33 cellular contexts compared by ENCODE assay signal in the genomic region with DNA sequence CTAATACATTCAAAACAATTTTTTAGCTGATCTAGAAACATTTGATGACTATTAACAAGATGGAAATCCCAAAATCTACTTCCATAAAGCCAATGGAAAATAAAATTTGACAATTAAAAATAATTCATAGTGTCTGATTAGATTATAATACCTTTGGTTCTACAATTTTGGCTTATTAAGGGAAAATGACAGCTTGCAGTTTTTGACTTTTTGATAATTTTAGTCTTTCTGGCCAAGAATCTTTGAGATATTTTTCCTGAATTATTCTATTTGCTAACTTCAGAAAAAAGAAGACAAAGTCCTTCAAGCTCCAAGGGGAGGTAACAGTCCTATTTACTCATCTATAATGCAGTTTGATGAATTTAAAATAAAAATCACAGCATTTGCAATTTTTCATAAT.
"Had no signal": no experiment of that assay in that cellular context is flagged by ENCODE, and none has a peak within 500 bp of the region (broad histone marks: within the 10 kb centered on the region; RNA-seq: fewer than 3 reads in every experiment).

No MANE protein-coding gene starts in this region.

- H3K27ac ChIP-seq: adrenal gland, breast epithelium, cardiac muscle cell, colonic mucosa, epithelial cell of prostate had no signal

- H3K4me3 Mint-ChIP-seq: activated CD4-positive, alpha-beta memory T cell treated with anti-CD3 and anti-CD28 coated beads, Interleukin-2, amount 10 ng/mL, durations not matched to agents 7 days and 5 days; activated CD4-positive, alpha-beta T cell treated with anti-CD3 and anti-CD28 coated beads for 36 hours; activated CD4-positive, alpha-beta T cell treated with anti-CD3 and anti-CD28 coated beads, Interleukin-2, amount 10 ng/mL, durations not matched to agents 24 days and 14 days; activated naive CD8-positive, alpha-beta T cell treated with anti-CD3 and anti-CD28 coated beads for 36 hours; activated naive CD8-positive, alpha-beta T cell treated with anti-CD3 and anti-CD28 coated beads, Interleukin-2, amount 50 U/mL, for 24 hours; activated T-cell treated with anti-CD3 and anti-CD28 coated beads, Interleukin-2, amount 50 U/mL, for 24 hours; activated T-cell treated with anti-CD3 and anti-CD28 coated beads, Interleukin-2, amount 50 U/mL, for 72 hours; brain had no signal

- H3K4me1 Mint-ChIP-seq: activated CD4-positive, alpha-beta memory T cell treated with anti-CD3 and anti-CD28 coated beads, Interleukin-2, amount 10 ng/mL, durations not matched to agents 7 days and 5 days; activated naive CD8-positive, alpha-beta T cell treated with anti-CD3 and anti-CD28 coated beads for 36 hours; activated naive CD8-positive, alpha-beta T cell treated with anti-CD3 and anti-CD28 coated beads, Interleukin-2, amount 50 U/mL, for 24 hours; brain had no signal

- FAIRE-seq: endometrium, frontal cortex had no signal

- H3K4me3 ChIP-seq: adrenal gland, breast epithelium, cardiac muscle cell, colonic mucosa had no signal

- H3K27ac Mint-ChIP-seq: activated CD4-positive, alpha-beta memory T cell treated with anti-CD3 and anti-CD28 coated beads, Interleukin-2, amount 10 ng/mL, durations not matched to agents 7 days and 5 days; activated CD4-positive, alpha-beta T cell treated with anti-CD3 and anti-CD28 coated beads for 36 hours; activated CD4-positive, alpha-beta T cell treated with anti-CD3 and anti-CD28 coated beads, Interleukin-2, amount 10 ng/mL, durations not matched to agents 24 days and 14 days; activated naive CD8-positive, alpha-beta T cell treated with anti-CD3 and anti-CD28 coated beads for 36 hours; activated naive CD8-positive, alpha-beta T cell treated with anti-CD3 and anti-CD28 coated beads, Interleukin-2, amount 50 U/mL, for 24 hours; activated T-cell treated with anti-CD3 and anti-CD28 coated beads, Interleukin-2, amount 50 U/mL, for 72 hours; brain had no signal

- H3K27me3 Mint-ChIP-seq: activated CD4-positive, alpha-beta memory T cell treated with anti-CD3 and anti-CD28 coated beads, Interleukin-2, amount 10 ng/mL, durations not matched to agents 7 days and 5 days; activated CD4-positive, alpha-beta T cell treated with anti-CD3 and anti-CD28 coated beads for 36 hours; activated CD4-positive, alpha-beta T cell treated with anti-CD3 and anti-CD28 coated beads, Interleukin-2, amount 10 ng/mL, durations not matched to agents 24 days and 14 days; activated naive CD8-positive, alpha-beta T cell treated with anti-CD3 and anti-CD28 coated beads for 36 hours; activated naive CD8-positive, alpha-beta T cell treated with anti-CD3 and anti-CD28 coated beads, Interleukin-2, amount 50 U/mL, for 24 hours; activated T-cell treated with anti-CD3 and anti-CD28 coated beads, Interleukin-2, amount 50 U/mL, for 24 hours; brain had no signal

- H3K27me3 ChIP-seq: adrenal gland, breast epithelium, cardiac muscle cell, colonic mucosa had no signal

- DNase-seq: activated CD4-positive, alpha-beta memory T cell treated with anti-CD3 and anti-CD28 coated beads, Interleukin-2, amount 10 ng/mL, durations not matched to agents 7 days and 5 days; activated CD4-positive, alpha-beta T cell treated with anti-CD3 and anti-CD28 coated beads for 36 hours; activated CD4-positive, alpha-beta T cell treated with anti-CD3 and anti-CD28 coated beads, Interleukin-2, amount 10 ng/mL, durations not matched to agents 24 days and 14 days; activated CD4-positive, alpha-beta T cell treated with anti-CD3 and anti-CD28 coated beads, Interleukin-2, amount 50 U/mL, for 4 hours; activated CD4-positive, CD25-positive, alpha-beta regulatory T cell; activated CD4-positive, CD25-positive, alpha-beta regulatory T cell treated with anti-CD3 and anti-CD28 coated beads, Interleukin-2, amount 50 U/mL, for 72 hours; activated CD8-positive, alpha-beta memory T cell treated with anti-CD3 and anti-CD28 coated beads, Interleukin-2, amount 50 U/mL, for 48 hours; activated gamma-delta T cell; activated naive CD4-positive, alpha-beta T cell; activated naive CD4-positive, alpha-beta T cell treated with anti-CD3 and anti-CD28 coated beads, Interleukin-2, amount 50 U/mL, for 16 hours; activated naive CD8-positive, alpha-beta T cell treated with anti-CD3 and anti-CD28 coated beads for 36 hours; activated naive CD8-positive, alpha-beta T cell treated with anti-CD3 and anti-CD28 coated beads, Interleukin-2, amount 50 U/mL, for 24 hours; activated T-cell treated with anti-CD3 and anti-CD28 coated beads for 4 hours; activated T-cell treated with anti-CD3 and anti-CD28 coated beads, Interleukin-2, amount 50 U/mL, for 24 hours; activated T-cell treated with anti-CD3 and anti-CD28 coated beads, Interleukin-2, amount 50 U/mL, for 72 hours; adrenal gland; amygdala; aorta; central memory CD4-positive, alpha-beta T cell; cerebellar nuclear complex; colonic mucosa; effector CD8-positive, alpha-beta T cell; foreskin fibroblast; head of caudate nucleus; T-helper 1 cell; T-helper 2 cell had no signal

- H3K4me1 ChIP-seq: adrenal gland, breast epithelium, colonic mucosa had no signal

- ATAC-seq: activated CD4-positive, alpha-beta T cell treated with anti-CD3 and anti-CD28 coated beads for 36 hours; activated naive CD8-positive, alpha-beta T cell treated with anti-CD3 and anti-CD28 coated beads, Interleukin-2, amount 50 U/mL, for 24 hours; activated T-cell treated with anti-CD3 and anti-CD28 coated beads, Interleukin-2, amount 50 U/mL, for 72 hours; esophagus mucosa had no signal

- H3K9me3 Mint-ChIP-seq: activated CD4-positive, alpha-beta memory T cell treated with anti-CD3 and anti-CD28 coated beads, Interleukin-2, amount 10 ng/mL, durations not matched to agents 7 days and 5 days; activated CD4-positive, alpha-beta T cell treated with anti-CD3 and anti-CD28 coated beads, Interleukin-2, amount 10 ng/mL, durations not matched to agents 24 days and 14 days; activated naive CD8-positive, alpha-beta T cell treated with anti-CD3 and anti-CD28 coated beads for 36 hours; activated naive CD8-positive, alpha-beta T cell treated with anti-CD3 and anti-CD28 coated beads, Interleukin-2, amount 50 U/mL, for 24 hours; activated T-cell treated with anti-CD3 and anti-CD28 coated beads, Interleukin-2, amount 50 U/mL, for 24 hours; activated T-cell treated with anti-CD3 and anti-CD28 coated beads, Interleukin-2, amount 50 U/mL, for 72 hours; brain had no signal

- H3K9me3 ChIP-seq: adrenal gland, breast epithelium, colonic mucosa had no signal
